Comparison of ENCODE assay signal across 21 cellular contexts in genomic region chr14:104891121-104891551, GRCh38. TPM values are rescaled to one million over a fixed set of nuclear protein-coding genes. Genes with fewer than 3 reads are reported as not detected.
A peak's percentile ranks its signal among the peaks of the same experiment; 100 is the strongest.
DNase-seq lines count a peak whose midpoint lies in the region; ATAC-seq and TF ChIP-seq lines count a peak whose summit lies in the region.
"Had no signal": no experiment of that assay in that cellular context is flagged by ENCODE, and none has a peak within 500 bp of the region (broad histone marks: within the 10 kb centered on the region; RNA-seq: fewer than 3 reads in every experiment).

No MANE protein-coding gene starts in this region.

- no peak overlapping the region for H3K4me3 ChIP-seq in hepatocyte
- H3K4me3 ChIP-seq: BLaER1, HAP-1 had no signal

- H2AFZ ChIP-seq in hepatocyte = no peak overlapping the region

- H3K27ac Mint-ChIP-seq in activated CD8-positive, alpha-beta memory T cell treated with anti-CD3 and anti-CD28 coated beads, Interleukin-2, amount 10 ng/mL, durations not matched to agents 7 days and 5 days = no peak overlapping the region
- no peak overlapping the region for H3K27ac Mint-ChIP-seq in natural killer cell
- H3K27ac Mint-ChIP-seq in natural killer cell treated with Interleukin-12 subunit alpha and Interleukin-12 subunit beta and Interleukin-15 and Interleukin-18, amount 100 ng/mL, for 72 hours = no peak overlapping the region
- no peak overlapping the region for H3K27ac Mint-ChIP-seq in activated CD4-positive, alpha-beta T cell treated with anti-CD3 and anti-CD28 coated beads, Interleukin-2, amount 10 ng/mL, durations not matched to agents 24 days and 14 days
- H3K27ac Mint-ChIP-seq: CD8-positive, alpha-beta memory T cell had no signal

- ATAC-seq in activated CD8-positive, alpha-beta memory T cell treated with anti-CD3 and anti-CD28 coated beads, Interleukin-2, amount 10 ng/mL, durations not matched to agents 7 days and 5 days = no peak
- no peak for ATAC-seq in natural killer cell
- ATAC-seq in natural killer cell treated with Interleukin-12 subunit alpha and Interleukin-12 subunit beta and Interleukin-15 and Interleukin-18, amount 100 ng/mL, for 72 hours = no peak
- ATAC-seq: PC-3 had no signal

- H3K4me1 ChIP-seq in hepatocyte (ENCODE audit: insufficient read depth) = no peaks in the 10 kb centered on the region
- H3K4me1 ChIP-seq: HAP-1 had no signal

- H3K36me3 Mint-ChIP-seq in activated CD8-positive, alpha-beta memory T cell treated with anti-CD3 and anti-CD28 coated beads, Interleukin-2, amount 10 ng/mL, durations not matched to agents 7 days and 5 days = no peaks in the 10 kb centered on the region
- H3K36me3 Mint-ChIP-seq in natural killer cell = no peaks in the 10 kb centered on the region
- no peaks in the 10 kb centered on the region for H3K36me3 Mint-ChIP-seq in natural killer cell treated with Interleukin-12 subunit alpha and Interleukin-12 subunit beta and Interleukin-15 and Interleukin-18, amount 100 ng/mL, for 72 hours
- H3K36me3 Mint-ChIP-seq in activated CD4-positive, alpha-beta T cell treated with anti-CD3 and anti-CD28 coated beads, Interleukin-2, amount 10 ng/mL, durations not matched to agents 24 days and 14 days (ENCODE audit: low read depth) = no peaks in the 10 kb centered on the region
- H3K36me3 Mint-ChIP-seq: CD8-positive, alpha-beta memory T cell had no signal

- no peaks in the 10 kb centered on the region for H3K9me3 Mint-ChIP-seq in activated CD8-positive, alpha-beta memory T cell treated with anti-CD3 and anti-CD28 coated beads, Interleukin-2, amount 10 ng/mL, durations not matched to agents 7 days and 5 days (ENCODE audit: low read depth)
- H3K9me3 Mint-ChIP-seq in natural killer cell = no peaks in the 10 kb centered on the region
- H3K9me3 Mint-ChIP-seq in natural killer cell treated with Interleukin-12 subunit alpha and Interleukin-12 subunit beta and Interleukin-15 and Interleukin-18, amount 100 ng/mL, for 72 hours = no peaks in the 10 kb centered on the region
- peaks cover 3% of the 10 kb centered on the region for H3K9me3 Mint-ChIP-seq in activated CD4-positive, alpha-beta T cell treated with anti-CD3 and anti-CD28 coated beads, Interleukin-2, amount 10 ng/mL, durations not matched to agents 24 days and 14 days

- no peaks in the 10 kb centered on the region for H3K27me3 ChIP-seq in hepatocyte
- H3K27me3 ChIP-seq: BLaER1 had no signal

- no peaks in the 10 kb centered on the region for H3K79me2 ChIP-seq in hepatocyte

- H3K27ac ChIP-seq in hepatocyte = no peak overlapping the region
- H3K27ac ChIP-seq: BLaER1 had no signal

- peak; percentile 39 for DNase-seq in activated CD8-positive, alpha-beta memory T cell treated with anti-CD3 and anti-CD28 coated beads, Interleukin-2, amount 10 ng/mL, durations not matched to agents 7 days and 5 days
- no peak for DNase-seq in activated CD8-positive, alpha-beta memory T cell treated with anti-CD3 and anti-CD28 coated beads, Interleukin-2, amount 50 U/mL, for 48 hours
- DNase-seq in natural killer cell (peak; percentile 12), hepatocyte (ENCODE audit: low spot score) (peak; percentile 3), HuH-7 (ENCODE audit: low spot score) (no peak), NCI-H2107 treated with DMSO at 0.1 percent for 48 hours (lab: John Stamatoyannopoulos, UW; ENCODE audit: unreplicated experiment) (no peak)
- DNase-seq in natural killer cell treated with Interleukin-12 subunit alpha and Interleukin-12 subunit beta and Interleukin-15 and Interleukin-18, amount 100 ng/mL, for 72 hours (ENCODE audit: low spot score) = no peak
- DNase-seq in activated CD4-positive, alpha-beta T cell treated with anti-CD3 and anti-CD28 coated beads, Interleukin-2, amount 10 ng/mL, durations not matched to agents 24 days and 14 days = no peak
- DNase-seq: DMS79 treated with DMSO at 0.1 percent for 48 hours, NCI-H1417, NCI-H187 treated with DMSO at 0.1 percent for 48 hours, NCI-H2171, NCI-H510A, NCI-H774, PC-3 had no signal

- no peaks in the 10 kb centered on the region for H3K36me3 ChIP-seq in hepatocyte (replicated peaks; ENCODE audit: insufficient read depth, low read depth)

- H3K4me1 Mint-ChIP-seq in activated CD8-positive, alpha-beta memory T cell treated with anti-CD3 and anti-CD28 coated beads, Interleukin-2, amount 10 ng/mL, durations not matched to agents 7 days and 5 days = no peaks in the 10 kb centered on the region
- no peaks in the 10 kb centered on the region for H3K4me1 Mint-ChIP-seq in natural killer cell
- H3K4me1 Mint-ChIP-seq in natural killer cell treated with Interleukin-12 subunit alpha and Interleukin-12 subunit beta and Interleukin-15 and Interleukin-18, amount 100 ng/mL, for 72 hours (ENCODE audit: low read depth in 2 of 2) = no peaks in the 10 kb centered on the region
- H3K4me1 Mint-ChIP-seq in activated CD4-positive, alpha-beta T cell treated with anti-CD3 and anti-CD28 coated beads, Interleukin-2, amount 10 ng/mL, durations not matched to agents 24 days and 14 days = no peaks in the 10 kb centered on the region
- H3K4me1 Mint-ChIP-seq: CD8-positive, alpha-beta memory T cell had no signal

- H3K27me3 Mint-ChIP-seq in activated CD8-positive, alpha-beta memory T cell treated with anti-CD3 and anti-CD28 coated beads, Interleukin-2, amount 10 ng/mL, durations not matched to agents 7 days and 5 days = no peaks in the 10 kb centered on the region
- H3K27me3 Mint-ChIP-seq in natural killer cell (ENCODE audit: low read depth in 2 of 2) = no peaks in the 10 kb centered on the region
- H3K27me3 Mint-ChIP-seq in natural killer cell treated with Interleukin-12 subunit alpha and Interleukin-12 subunit beta and Interleukin-15 and Interleukin-18, amount 100 ng/mL, for 72 hours = no peaks in the 10 kb centered on the region
- no peaks in the 10 kb centered on the region for H3K27me3 Mint-ChIP-seq in activated CD4-positive, alpha-beta T cell treated with anti-CD3 and anti-CD28 coated beads, Interleukin-2, amount 10 ng/mL, durations not matched to agents 24 days and 14 days
- H3K27me3 Mint-ChIP-seq: CD8-positive, alpha-beta memory T cell had no signal

- intact Hi-C loops in natural killer cell (cut with micrococcal nuclease) = no loop called here
- intact Hi-C loops in activated CD4-positive, alpha-beta T cell treated with anti-CD3 and anti-CD28 coated beads, Interleukin-2, amount 10 ng/mL, durations not matched to agents 24 days and 14 days (cut with micrococcal nuclease) = no loop called here

- no peaks in the 10 kb centered on the region for H3K9me3 ChIP-seq in hepatocyte (ENCODE audit: low read depth)
- H3K9me3 ChIP-seq: BLaER1, HAP-1 had no signal

- H3K4me2 ChIP-seq in hepatocyte = no peak overlapping the region
- H3K4me2 ChIP-seq: BLaER1 had no signal

- CTCF ChIA-PET in activated CD8-positive, alpha-beta memory T cell treated with anti-CD3 and anti-CD28 coated beads, Interleukin-2, amount 10 ng/mL, durations not matched to agents 7 days and 5 days (lab: Charles Lee) = interaction anchor here (1.0 kb wide), 1 partner anchor 11 kb away, joined by 3 read pairs; no protein-coding TSS in a partner anchor

- H4K20me1 ChIP-seq in hepatocyte (ENCODE audit: insufficient read depth, poor library complexity, severe bottlenecking) = no peaks in the 10 kb centered on the region
- H4K20me1 ChIP-seq: BLaER1 had no signal

- H3K9me2 ChIP-seq in hepatocyte (replicated peaks; ENCODE audit: insufficient read depth) = no peaks in the 10 kb centered on the region

- H3K4me3 Mint-ChIP-seq in activated CD8-positive, alpha-beta memory T cell treated with anti-CD3 and anti-CD28 coated beads, Interleukin-2, amount 10 ng/mL, durations not matched to agents 7 days and 5 days = no peak overlapping the region
- H3K4me3 Mint-ChIP-seq in natural killer cell = no peak overlapping the region
- H3K4me3 Mint-ChIP-seq in natural killer cell treated with Interleukin-12 subunit alpha and Interleukin-12 subunit beta and Interleukin-15 and Interleukin-18, amount 100 ng/mL, for 72 hours = no peak overlapping the region
- H3K4me3 Mint-ChIP-seq in activated CD4-positive, alpha-beta T cell treated with anti-CD3 and anti-CD28 coated beads, Interleukin-2, amount 10 ng/mL, durations not matched to agents 24 days and 14 days = no peak overlapping the region
- H3K4me3 Mint-ChIP-seq: CD8-positive, alpha-beta memory T cell had no signal

- 93% methylated on average over 4 of the region's 4 CpGs for WGBS in hepatocyte (ENCODE audit: low lambda C conversion rate, missing lambda C conversion rate)

- TF ChIP-seq CTCF in natural killer cell (IDR thresholded peaks at IDR 0.05) (no peak), hepatocyte (IDR thresholded peaks at IDR 0.05; ENCODE audit: poor library complexity) (no peak)

RNA-seq across cellular contexts. Expression of gene CEP170B, which starts 26.1 kb away (rescaled TPM):
- total RNA-seq in activated CD8-positive, alpha-beta memory T cell treated with anti-CD3 and anti-CD28 coated beads, Interleukin-2, amount 10 ng/mL, durations not matched to agents 7 days and 5 days = 1 to 10 TPM; 4.6 to 8.5 TPM
- total RNA-seq in natural killer cell = under 1 TPM; 0.24 to 0.72 (median 0.30) TPM
- 1 to 10 TPM; 3.4 to 3.8 TPM for total RNA-seq in natural killer cell treated with Interleukin-12 subunit alpha and Interleukin-12 subunit beta and Interleukin-15 and Interleukin-18, amount 100 ng/mL, for 72 hours
- 12.0 and 20.3 TPM in 2 replicates for total RNA-seq in hepatocyte
- polyA plus RNA-seq in hepatocyte = 7.6 and 9.5 TPM in 2 replicates
- total RNA-seq in activated CD4-positive, alpha-beta T cell treated with anti-CD3 and anti-CD28 coated beads, Interleukin-2, amount 10 ng/mL, durations not matched to agents 24 days and 14 days = 8.3 and 9.0 TPM in 2 replicates
- polyA plus RNA-seq: CD8-positive, alpha-beta memory T cell had no signal

RNA-seq across cellular contexts. Expression of gene PLD4, which starts 33.5 kb away (rescaled TPM):
- not detected for total RNA-seq in activated CD8-positive, alpha-beta memory T cell treated with anti-CD3 and anti-CD28 coated beads, Interleukin-2, amount 10 ng/mL, durations not matched to agents 7 days and 5 days
- total RNA-seq in natural killer cell (1 to 10 TPM; 1.7 to 7.2 (median 2.9) TPM), hepatocyte (not detected in 2 replicates)
- total RNA-seq in natural killer cell treated with Interleukin-12 subunit alpha and Interleukin-12 subunit beta and Interleukin-15 and Interleukin-18, amount 100 ng/mL, for 72 hours = not detected
- 0.77 and 1.1 TPM in 2 replicates for polyA plus RNA-seq in hepatocyte
- total RNA-seq in activated CD4-positive, alpha-beta T cell treated with anti-CD3 and anti-CD28 coated beads, Interleukin-2, amount 10 ng/mL, durations not matched to agents 24 days and 14 days = 0.07 and 0.21 TPM in 2 replicates
- total RNA-seq: A172, G401, LHCN-M2 had no signal
- polyA plus RNA-seq: CD8-positive, alpha-beta memory T cell had no signal

Comparison
In these comparisons a context has a peak if more than half of its experiments do, and no peak if none do; other contexts are left out.
1. DNase-seq: peak in activated CD8-positive, alpha-beta memory T cell treated with anti-CD3 and anti-CD28 coated beads, Interleukin-2, amount 10 ng/mL, durations not matched to agents 7 days and 5 days (single experiment), natural killer cell (single experiment) and hepatocyte (single experiment); none in activated CD8-positive, alpha-beta memory T cell treated with anti-CD3 and anti-CD28 coated beads, Interleukin-2, amount 50 U/mL, for 48 hours (single experiment), natural killer cell treated with Interleukin-12 subunit alpha and Interleukin-12 subunit beta and Interleukin-15 and Interleukin-18, amount 100 ng/mL, for 72 hours (single experiment), HuH-7 (single experiment), NCI-H2107 treated with DMSO at 0.1 percent for 48 hours (single experiment) and activated CD4-positive, alpha-beta T cell treated with anti-CD3 and anti-CD28 coated beads, Interleukin-2, amount 10 ng/mL, durations not matched to agents 24 days and 14 days (single experiment).